Comparison of ENCODE assay signal across 11 cellular contexts in genomic region chr19:49520705-49521319, GRCh38. TPM values are rescaled to one million over a fixed set of nuclear protein-coding genes. Genes with fewer than 3 reads are reported as not detected.
DNase-seq lines count a peak whose midpoint lies in the region; ATAC-seq and TF ChIP-seq lines count a peak whose summit lies in the region.
"Had no signal": no experiment of that assay in that cellular context is flagged by ENCODE, and none has a peak within 500 bp of the region (broad histone marks: within the 10 kb centered on the region; RNA-seq: fewer than 3 reads in every experiment).

No MANE protein-coding gene starts in this region.

- no peaks in the 10 kb centered on the region for H3K27me3 Mint-ChIP-seq in Calu3 (ENCODE audit: unreplicated experiment)
- H3K27me3 Mint-ChIP-seq: activated CD4-positive, alpha-beta memory T cell treated with anti-CD3 and anti-CD28 coated beads for 36 hours had no signal

- CTCF ChIA-PET in Calu3 (lab: Charles Lee) = interaction anchor here (0.7 kb wide), 1 partner anchor 741 kb away, joined by 3 read pairs; no protein-coding TSS in a partner anchor

- ATAC-seq in right cardiac atrium (peak; percentile 41 to 44), thoracic aorta (ENCODE audit: insufficient number of reproducible peaks, low FRiP score, low read depth) (no peak)
- ATAC-seq: Panc1; stimulated activated naive CD8-positive, alpha-beta T cell treated with anti-CD3 and anti-CD28 coated beads, Interleukin-15, Interleukin-2, amounts not matched to agents 100 U/mL and 50 U/mL, for 24 hours had no signal

- H3K36me3 ChIP-seq in thoracic aorta = peaks cover 9% of the 10 kb centered on the region
- H3K36me3 ChIP-seq: prostate gland had no signal

- H3K4me3 Mint-ChIP-seq in Calu3 (ENCODE audit: low read depth, unreplicated experiment) = no peak overlapping the region
- H3K4me3 Mint-ChIP-seq: activated CD4-positive, alpha-beta memory T cell treated with anti-CD3 and anti-CD28 coated beads for 36 hours had no signal

- H3K36me3 Mint-ChIP-seq in Calu3 (ENCODE audit: insufficient read depth, unreplicated experiment) = no peaks in the 10 kb centered on the region
- H3K36me3 Mint-ChIP-seq: activated CD4-positive, alpha-beta memory T cell treated with anti-CD3 and anti-CD28 coated beads for 36 hours had no signal

- no TSS peak for BruUV-seq in Calu3 (replicated peaks; lab: Mats Ljungman, UMichigan)

- H3K4me1 ChIP-seq in right cardiac atrium (ENCODE audit: control insufficient read depth, insufficient read depth, low read length) = no peaks in the 10 kb centered on the region
- H3K4me1 ChIP-seq in thoracic aorta (ENCODE audit: control insufficient read depth in 1 of 2, low read depth in 2 of 2) = peaks cover 2 to 13% of the 10 kb centered on the region in 2 donors
- H3K4me1 ChIP-seq: prostate gland had no signal

- H3K9me3 ChIP-seq in right cardiac atrium (ENCODE audit: control insufficient read depth, low read length) = no peaks in the 10 kb centered on the region
- H3K9me3 ChIP-seq in thoracic aorta = no peaks in the 10 kb centered on the region
- H3K9me3 ChIP-seq: prostate gland had no signal

- peak overlapping the region; percentile 49 for H3K27ac ChIP-seq in right cardiac atrium (ENCODE audit: low read length)
- H3K27ac ChIP-seq in thoracic aorta = peak overlapping the region; percentile 63 to 74
- H3K27ac ChIP-seq: prostate gland had no signal

- H3K4me3 ChIP-seq in right cardiac atrium (ENCODE audit: low read length) (no peak overlapping the region), thoracic aorta (peak overlapping the region; percentile 12)
- H3K4me3 ChIP-seq: prostate gland had no signal

- DNase-seq in right cardiac atrium = peak in 2 of 3 donors; percentile 69 to 76
- no peak for DNase-seq in thoracic aorta (ENCODE audit: low spot score)
- DNase-seq in Calu3 = no peak
- DNase-seq: activated CD4-positive, alpha-beta memory T cell treated with anti-CD3 and anti-CD28 coated beads for 36 hours; erythroblast; NCI-H1092; NCI-H345; stimulated activated CD4-positive, alpha-beta T cell treated with anti-CD3 and anti-CD28 coated beads, Interleukin-4, amount 100 ng/mL, for 24 hours; stimulated activated naive CD8-positive, alpha-beta T cell treated with anti-CD3 and anti-CD28 coated beads, Interleukin-15, Interleukin-2, amounts not matched to agents 100 U/mL and 50 U/mL, for 24 hours had no signal

- TF ChIP-seq CTCF in thoracic aorta (IDR thresholded peaks at IDR 0.05) = no peak
- TF ChIP-seq CTCF in Calu3 (IDR thresholded peaks at IDR 0.05; ENCODE audit: unreplicated experiment) = no peak

- H3K27ac Mint-ChIP-seq in Calu3 (ENCODE audit: unreplicated experiment) = no peak overlapping the region
- H3K27ac Mint-ChIP-seq: activated CD4-positive, alpha-beta memory T cell treated with anti-CD3 and anti-CD28 coated beads for 36 hours had no signal

- intact Hi-C loops in right cardiac atrium (cut with DNase I) (no loop called here), Calu3 (cut with micrococcal nuclease; ENCODE audit: unreplicated experiment) (no loop called here)

- WGBS in right cardiac atrium = 82% methylated on average over 13 of the region's 13 CpGs

- no peaks in the 10 kb centered on the region for H3K4me1 Mint-ChIP-seq in Calu3 (ENCODE audit: low read depth, unreplicated experiment)

- no peaks in the 10 kb centered on the region for H3K9me3 Mint-ChIP-seq in Calu3 (ENCODE audit: low read depth, unreplicated experiment)
- H3K9me3 Mint-ChIP-seq: activated CD4-positive, alpha-beta memory T cell treated with anti-CD3 and anti-CD28 coated beads for 36 hours had no signal

- no peaks in the 10 kb centered on the region for H3K27me3 ChIP-seq in right cardiac atrium (ENCODE audit: control insufficient read depth, insufficient read depth)
- no peaks in the 10 kb centered on the region for H3K27me3 ChIP-seq in thoracic aorta (replicated peaks; ENCODE audit: insufficient read depth)

RNA-seq across cellular contexts. Expression of gene RCN3, which starts 7.0 kb away (rescaled TPM):
- total RNA-seq in right cardiac atrium (10 to 100 TPM; 10.2 to 27.4 (median 17.6) TPM), thoracic aorta (100 to 1,000 TPM in 1 of 2 donors, 10 to 100 TPM in 1; 65.3 to 111 TPM), Calu3 (2022) (5.0 and 7.6 TPM in 2 replicates)
- polyA plus RNA-seq in right cardiac atrium = 29.3 TPM

RNA-seq across cellular contexts. Expression of gene FCGRT, which starts 8.4 kb away (rescaled TPM):
- total RNA-seq in right cardiac atrium (100 to 1,000 TPM; 139 to 158 (median 147) TPM), thoracic aorta (100 to 1,000 TPM; 172 to 304 TPM), Calu3 (2022) (80.8 and 95.4 TPM in 2 replicates)
- polyA plus RNA-seq in right cardiac atrium = 104 TPM

RNA-seq across cellular contexts. Expression of gene RPS11, which starts 24.6 kb away (rescaled TPM):
- total RNA-seq in right cardiac atrium = 1,000 to 10,000 TPM; 1,034 to 1,270 (median 1,120) TPM
- 2,599 TPM for polyA plus RNA-seq in right cardiac atrium
- 1,000 to 10,000 TPM; 1,371 to 2,401 TPM for total RNA-seq in thoracic aorta
- total RNA-seq in Calu3 (2022) = 1,643 and 1,795 TPM in 2 replicates

RNA-seq across cellular contexts. Expression of gene RPL13A, which starts 33.4 kb away (rescaled TPM):
- total RNA-seq in right cardiac atrium = 1,000 to 10,000 TPM; 1,399 to 1,753 (median 1,480) TPM
- 1,392 TPM for polyA plus RNA-seq in right cardiac atrium
- total RNA-seq in thoracic aorta = 1,000 to 10,000 TPM in 1 of 2 donors, 100 to 1,000 TPM in 1; 996 to 1,451 TPM
- total RNA-seq in Calu3 (2022) = 1,844 and 1,993 TPM in 2 replicates

RNA-seq across cellular contexts. Expression of gene FLT3LG, which starts 46.8 kb away (rescaled TPM):
- total RNA-seq in right cardiac atrium (1 to 10 TPM; 4.4 to 6.8 (median 4.9) TPM), thoracic aorta (1 to 10 TPM; 4.7 to 5.6 TPM), Calu3 (2022) (4.8 and 7.1 TPM in 2 replicates)
- 6.6 TPM for polyA plus RNA-seq in right cardiac atrium

Comparison
In these comparisons a context has a peak if more than half of its experiments do, and no peak if none do; other contexts are left out.
1. DNase-seq: peak in right cardiac atrium (2 of 3); none in thoracic aorta (single experiment) and Calu3 (single experiment).